Comparison of ENCODE assay signal across 15 cellular contexts in the genomic region with DNA sequence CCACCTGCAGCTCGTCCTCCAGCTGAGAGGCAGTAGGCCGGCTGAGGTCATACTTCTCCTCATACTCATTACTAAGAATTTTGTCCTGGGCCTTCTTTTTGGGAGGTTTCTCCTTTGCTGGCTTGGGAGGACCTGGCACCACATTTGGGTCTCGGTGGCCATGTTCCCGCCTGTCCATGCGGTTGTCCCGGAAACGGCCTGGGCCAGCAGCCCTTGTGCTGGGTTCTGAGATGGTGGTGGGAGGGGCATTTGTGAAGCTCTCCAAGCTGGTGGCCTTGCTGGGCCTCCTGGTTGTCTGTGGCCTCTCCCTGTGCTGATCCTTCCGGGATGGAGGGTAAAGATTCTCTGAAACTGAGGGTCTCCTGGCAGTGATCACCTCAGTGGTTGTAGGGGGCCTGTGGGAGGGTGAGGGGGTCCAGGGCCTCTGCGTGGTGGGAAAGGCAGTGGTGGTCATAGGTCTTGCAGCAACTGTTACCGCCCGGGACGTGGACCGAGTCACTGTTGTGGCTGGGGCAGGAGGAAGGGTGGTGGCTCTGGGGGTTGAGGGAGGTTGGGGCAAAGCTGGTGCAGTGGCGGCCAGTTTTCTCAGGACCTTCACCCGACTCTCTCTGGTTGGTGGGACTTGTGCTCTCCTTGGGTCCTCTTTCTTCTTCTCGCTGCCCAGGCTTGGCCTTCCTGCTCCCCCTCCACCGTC. TPM values are rescaled to one million over a fixed set of nuclear protein-coding genes. Genes with fewer than 3 reads are reported as not detected.
A peak's percentile ranks its signal among the peaks of the same experiment; 100 is the strongest.
DNase-seq lines count a peak whose midpoint lies in the region; ATAC-seq and TF ChIP-seq lines count a peak whose summit lies in the region.
"Had no signal": no experiment of that assay in that cellular context is flagged by ENCODE, and none has a peak within 500 bp of the region (broad histone marks: within the 10 kb centered on the region; RNA-seq: fewer than 3 reads in every experiment).

No MANE protein-coding gene starts in this region.

- peaks cover 19% of the 10 kb centered on the region for H3K4me1 Mint-ChIP-seq in dendritic cell treated with granulocyte-macrophage colony-stimulating factor and Interleukin-4, amounts not matched to agents 40 ng/mL and 50 ng/mL, for 4 days (ENCODE audit: low read depth)
- peaks cover 48% of the 10 kb centered on the region for H3K4me1 Mint-ChIP-seq in mesothelial cell of epicardium
- peaks cover 16% of the 10 kb centered on the region for H3K4me1 Mint-ChIP-seq in stimulated activated effector memory CD8-positive, alpha-beta T cell treated with anti-CD3 and anti-CD28 coated beads, Interleukin-12 subunit alpha, Interleukin-12 subunit beta, amount 100 ng/mL, for 72 hours

- no peak overlapping the region for H3K4me3 Mint-ChIP-seq in dendritic cell treated with granulocyte-macrophage colony-stimulating factor and Interleukin-4, amounts not matched to agents 40 ng/mL and 50 ng/mL, for 4 days
- H3K4me3 Mint-ChIP-seq in mesothelial cell of epicardium: peak overlapping the region; percentile 56
- H3K4me3 Mint-ChIP-seq in stimulated activated effector memory CD8-positive, alpha-beta T cell treated with anti-CD3 and anti-CD28 coated beads, Interleukin-12 subunit alpha, Interleukin-12 subunit beta, amount 100 ng/mL, for 72 hours: no peak overlapping the region
- H3K4me3 Mint-ChIP-seq: activated CD4-positive, alpha-beta memory T cell treated with anti-CD3 and anti-CD28 coated beads for 36 hours; activated naive CD4-positive, alpha-beta T cell treated with anti-CD3 and anti-CD28 coated beads, Interleukin-2, amount 50 U/mL, for 24 hours had no signal

- intact Hi-C loops in dendritic cell treated with granulocyte-macrophage colony-stimulating factor and Interleukin-4, amounts not matched to agents 40 ng/mL and 50 ng/mL, for 4 days (cut with micrococcal nuclease): loop anchor here (10.0 kb wide), 1 partner anchor 54 kb away; no protein-coding TSS in a partner anchor

- peak overlapping the region; percentile 11 for H3K27ac Mint-ChIP-seq in dendritic cell treated with granulocyte-macrophage colony-stimulating factor and Interleukin-4, amounts not matched to agents 40 ng/mL and 50 ng/mL, for 4 days
- H3K27ac Mint-ChIP-seq in mesothelial cell of epicardium: peak overlapping the region; percentile 41
- H3K27ac Mint-ChIP-seq in stimulated activated effector memory CD8-positive, alpha-beta T cell treated with anti-CD3 and anti-CD28 coated beads, Interleukin-12 subunit alpha, Interleukin-12 subunit beta, amount 100 ng/mL, for 72 hours: peak overlapping the region; percentile 2
- H3K27ac Mint-ChIP-seq: activated CD4-positive, alpha-beta memory T cell treated with anti-CD3 and anti-CD28 coated beads for 36 hours; activated naive CD4-positive, alpha-beta T cell treated with anti-CD3 and anti-CD28 coated beads, Interleukin-2, amount 50 U/mL, for 24 hours had no signal

- TF ChIP-seq CTCF in mesothelial cell of epicardium (IDR thresholded peaks at IDR 0.05; ENCODE audit: unreplicated experiment): no peak

- ATAC-seq in stimulated activated effector memory CD8-positive, alpha-beta T cell treated with anti-CD3 and anti-CD28 coated beads, Interleukin-12 subunit alpha, Interleukin-12 subunit beta, amount 100 ng/mL, for 72 hours: no peak
- ATAC-seq in HG03439 (IDR thresholded peaks at IDR 0.05; ENCODE audit: unreplicated experiment) (no peak), HG02973 (IDR thresholded peaks at IDR 0.05; ENCODE audit: unreplicated experiment) (no peak)

- H3K36me3 Mint-ChIP-seq in dendritic cell treated with granulocyte-macrophage colony-stimulating factor and Interleukin-4, amounts not matched to agents 40 ng/mL and 50 ng/mL, for 4 days (ENCODE audit: low read depth): no peaks in the 10 kb centered on the region
- H3K36me3 Mint-ChIP-seq in mesothelial cell of epicardium: peaks cover 2% of the 10 kb centered on the region
- H3K36me3 Mint-ChIP-seq in stimulated activated effector memory CD8-positive, alpha-beta T cell treated with anti-CD3 and anti-CD28 coated beads, Interleukin-12 subunit alpha, Interleukin-12 subunit beta, amount 100 ng/mL, for 72 hours: no peaks in the 10 kb centered on the region
- H3K36me3 Mint-ChIP-seq: activated CD4-positive, alpha-beta memory T cell treated with anti-CD3 and anti-CD28 coated beads for 36 hours; activated naive CD4-positive, alpha-beta T cell treated with anti-CD3 and anti-CD28 coated beads, Interleukin-2, amount 50 U/mL, for 24 hours had no signal

- DNase-seq in EH (ENCODE audit: low read depth) (peak; percentile 27), mesothelial cell of epicardium (ENCODE audit: low spot score in 2 of 2, unreplicated experiment in 2 of 2) (no peak), AG20443 (ENCODE audit: low spot score) (no peak), islet precursor cell (no peak)
- DNase-seq in stimulated activated effector memory CD8-positive, alpha-beta T cell treated with anti-CD3 and anti-CD28 coated beads, Interleukin-12 subunit alpha, Interleukin-12 subunit beta, amount 100 ng/mL, for 72 hours (ENCODE audit: low spot score in 2 of 2): no peak
- DNase-seq: activated CD4-positive, alpha-beta memory T cell treated with anti-CD3 and anti-CD28 coated beads for 36 hours; effector CD4-positive, alpha-beta T cell; Kasumi-1; NCI-H2081 treated with DMSO at 0.1 percent for 48 hours; small intestine; T-helper 2 cell had no signal

- peaks cover 14% of the 10 kb centered on the region for H3K27me3 Mint-ChIP-seq in dendritic cell treated with granulocyte-macrophage colony-stimulating factor and Interleukin-4, amounts not matched to agents 40 ng/mL and 50 ng/mL, for 4 days
- H3K27me3 Mint-ChIP-seq in mesothelial cell of epicardium (ENCODE audit: low read depth): no peaks in the 10 kb centered on the region

- H3K9me3 Mint-ChIP-seq in dendritic cell treated with granulocyte-macrophage colony-stimulating factor and Interleukin-4, amounts not matched to agents 40 ng/mL and 50 ng/mL, for 4 days: no peaks in the 10 kb centered on the region
- no peaks in the 10 kb centered on the region for H3K9me3 Mint-ChIP-seq in mesothelial cell of epicardium
- no peaks in the 10 kb centered on the region for H3K9me3 Mint-ChIP-seq in stimulated activated effector memory CD8-positive, alpha-beta T cell treated with anti-CD3 and anti-CD28 coated beads, Interleukin-12 subunit alpha, Interleukin-12 subunit beta, amount 100 ng/mL, for 72 hours
- H3K9me3 Mint-ChIP-seq: activated CD4-positive, alpha-beta memory T cell treated with anti-CD3 and anti-CD28 coated beads for 36 hours; activated naive CD4-positive, alpha-beta T cell treated with anti-CD3 and anti-CD28 coated beads, Interleukin-2, amount 50 U/mL, for 24 hours had no signal

RNA-seq across cellular contexts. Expression of gene CCDC80, which starts 2.5 kb away (rescaled TPM):
- total RNA-seq in mesothelial cell of epicardium: 126 to 134 TPM (median 133 TPM) in 3 replicates
- total RNA-seq: activated CD4-positive, alpha-beta memory T cell treated with anti-CD3 and anti-CD28 coated beads for 36 hours had no signal
